In the genomic region with DNA sequence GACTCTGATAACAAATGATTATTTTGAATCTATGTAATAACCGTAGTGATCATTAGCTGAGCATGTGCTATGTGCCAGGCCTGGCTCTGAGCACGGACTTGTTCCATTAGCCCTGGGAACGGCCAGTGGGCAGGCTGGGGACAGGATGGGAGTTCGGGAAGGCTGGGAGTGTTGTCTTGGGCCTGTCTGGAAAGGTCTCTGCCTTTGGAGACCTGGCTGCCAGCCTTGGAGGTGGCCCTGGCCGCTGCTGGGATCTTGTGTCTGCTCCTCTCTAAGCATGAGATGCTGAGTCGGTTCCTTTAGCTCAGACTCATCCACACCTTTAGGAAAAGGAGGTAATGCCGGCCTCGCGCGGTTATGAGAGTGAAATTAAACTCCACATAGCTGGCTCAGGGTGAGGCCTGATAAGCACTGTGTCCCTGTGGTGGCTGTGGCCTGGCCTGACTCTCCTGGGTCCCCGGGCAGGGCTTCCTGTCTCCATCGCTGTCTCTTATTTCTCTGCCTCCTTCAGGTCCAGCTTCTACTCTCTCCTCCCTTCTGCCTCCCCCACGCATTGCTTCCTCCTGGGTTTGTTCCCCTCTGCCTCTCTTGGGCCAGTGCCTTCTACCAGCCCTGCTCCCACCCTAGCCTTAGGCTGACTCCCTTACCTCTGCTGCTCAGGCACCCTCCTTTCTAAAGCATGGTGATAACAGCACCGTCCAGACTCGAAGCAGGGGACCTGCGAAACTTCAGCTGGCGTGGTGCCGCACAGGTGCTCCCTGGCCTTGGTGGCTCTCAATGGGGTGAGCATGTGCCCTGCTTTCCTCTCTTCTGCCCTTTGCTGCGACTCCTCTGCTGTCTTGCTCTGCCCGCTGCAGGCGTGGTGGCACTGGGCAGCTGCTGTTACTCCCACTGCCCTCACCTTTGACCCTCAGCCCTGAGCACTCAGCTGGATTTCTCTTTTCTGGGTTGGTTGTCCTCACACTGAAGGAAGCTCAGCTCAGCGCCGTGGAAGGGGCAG, we compare ENCODE assay signal across 10 cellular contexts. TPM values are rescaled to one million over a fixed set of nuclear protein-coding genes. Genes with fewer than 3 reads are reported as not detected.
A peak's percentile ranks its signal among the peaks of the same experiment; 100 is the strongest.
DNase-seq lines count a peak whose midpoint lies in the region; ATAC-seq and TF ChIP-seq lines count a peak whose summit lies in the region.
"Had no signal": no experiment of that assay in that cellular context is flagged by ENCODE, and none has a peak within 500 bp of the region (broad histone marks: within the 10 kb centered on the region; RNA-seq: fewer than 3 reads in every experiment).

No MANE protein-coding gene starts in this region.

- H3K4me3 Mint-ChIP-seq in HFFc6: no peak overlapping the region

- H3K27ac ChIP-seq in RWPE1: peak overlapping the region; percentile 44
- peak overlapping the region; percentile 80 for H3K27ac ChIP-seq in effector memory CD4-positive, alpha-beta T cell (ENCODE audit: insufficient read depth, low read length, poor library complexity, severe bottlenecking)

- peak; percentile 63 for DNase-seq in activated CD8-positive, alpha-beta memory T cell treated with anti-CD3 and anti-CD28 coated beads for 24 hours
- DNase-seq in activated CD8-positive, alpha-beta memory T cell treated with anti-CD3 and anti-CD28 coated beads, Interleukin-2, amount 50 U/mL, for 4 hours: no peak
- DNase-seq in RWPE1 (ENCODE audit: low spot score) (no peak), cerebellar cortex (ENCODE audit: low spot score) (no peak), HFFc6 (no peak)
- DNase-seq in effector memory CD4-positive, alpha-beta T cell: no peak
- DNase-seq in stimulated activated naive CD8-positive, alpha-beta T cell treated with anti-CD3 and anti-CD28 coated beads, Interleukin-15, Interleukin-2, amounts not matched to agents 100 U/mL and 50 U/mL, for 24 hours: peak; percentile 34
- DNase-seq: NCI-H187 treated with DMSO at 0.1 percent for 48 hours had no signal

- no peaks in the 10 kb centered on the region for H3K36me3 ChIP-seq in effector memory CD4-positive, alpha-beta T cell (ENCODE audit: control insufficient read depth, insufficient read depth, low read length)
- H3K36me3 ChIP-seq: HAP-1 had no signal

- H3K9me3 ChIP-seq in effector memory CD4-positive, alpha-beta T cell (ENCODE audit: control insufficient read depth, low read length): no peaks in the 10 kb centered on the region
- H3K9me3 ChIP-seq: HAP-1 had no signal

- no peaks in the 10 kb centered on the region for H3K36me3 Mint-ChIP-seq in HFFc6 (ENCODE audit: low read depth)

- peaks cover 25% of the 10 kb centered on the region for H3K4me1 Mint-ChIP-seq in HFFc6 (ENCODE audit: low read depth)

- POLR2A ChIA-PET in RWPE1 (lab: Yijun Ruan, JAX; ENCODE audit: low non-redundant PET): no interaction called here

- H3K27ac Mint-ChIP-seq in HFFc6: no peak overlapping the region

- TF ChIP-seq CTCF in RWPE1 (conservative IDR thresholded peaks at IDR 0.05; ENCODE audit: low read depth): no peak
- no peak for TF ChIP-seq CTCF in HFFc6 (IDR thresholded peaks at IDR 0.05)

- H3K27me3 ChIP-seq in effector memory CD4-positive, alpha-beta T cell (replicated peaks; ENCODE audit: control insufficient read depth, insufficient read depth, low read length, poor library complexity, severe bottlenecking): no peaks in the 10 kb centered on the region

- H3K9me3 Mint-ChIP-seq in HFFc6: no peaks in the 10 kb centered on the region

- H3K4me3 ChIP-seq in effector memory CD4-positive, alpha-beta T cell (ENCODE audit: insufficient read depth, low read depth, low read length, poor library complexity, severe bottlenecking): no peak overlapping the region
- H3K4me3 ChIP-seq: HAP-1 had no signal

- H3K4me1 ChIP-seq in effector memory CD4-positive, alpha-beta T cell (ENCODE audit: control insufficient read depth, insufficient read depth, low read length, poor library complexity, severe bottlenecking): peaks cover 88% of the 10 kb centered on the region

- H3K27me3 Mint-ChIP-seq in HFFc6 (ENCODE audit: insufficient read depth): peaks cover 4% of the 10 kb centered on the region

- CTCF ChIA-PET in RWPE1 (lab: Yijun Ruan, JAX): no interaction called here

- no peak for ATAC-seq in stimulated activated naive CD8-positive, alpha-beta T cell treated with anti-CD3 and anti-CD28 coated beads, Interleukin-15, Interleukin-2, amounts not matched to agents 100 U/mL and 50 U/mL, for 24 hours
- no peak for ATAC-seq in HG03460 (IDR thresholded peaks at IDR 0.05; ENCODE audit: unreplicated experiment)

RNA-seq across cellular contexts. Expression of gene NCK2, which starts 41.8 kb away (rescaled TPM):
- total RNA-seq in HFFc6 (2021; fragmentation: NEBNext Ultra II Directional; extraction: Animal tissue kit (Norgen Biotek cat#: 25700)): 10 to 100 TPM; 18.6 to 20.2 (median 19.8) TPM

Comparison
In these comparisons a context has a peak if more than half of its experiments do, and no peak if none do; other contexts are left out.
1. DNase-seq: peak in activated CD8-positive, alpha-beta memory T cell treated with anti-CD3 and anti-CD28 coated beads for 24 hours (single experiment) and stimulated activated naive CD8-positive, alpha-beta T cell treated with anti-CD3 and anti-CD28 coated beads, Interleukin-15, Interleukin-2, amounts not matched to agents 100 U/mL and 50 U/mL, for 24 hours (single experiment); none in activated CD8-positive, alpha-beta memory T cell treated with anti-CD3 and anti-CD28 coated beads, Interleukin-2, amount 50 U/mL, for 4 hours (single experiment), RWPE1 (single experiment), effector memory CD4-positive, alpha-beta T cell (0 of 3), cerebellar cortex (single experiment) and HFFc6 (single experiment).